ENCODE assay signal across 8 cellular contexts in the genomic region with DNA sequence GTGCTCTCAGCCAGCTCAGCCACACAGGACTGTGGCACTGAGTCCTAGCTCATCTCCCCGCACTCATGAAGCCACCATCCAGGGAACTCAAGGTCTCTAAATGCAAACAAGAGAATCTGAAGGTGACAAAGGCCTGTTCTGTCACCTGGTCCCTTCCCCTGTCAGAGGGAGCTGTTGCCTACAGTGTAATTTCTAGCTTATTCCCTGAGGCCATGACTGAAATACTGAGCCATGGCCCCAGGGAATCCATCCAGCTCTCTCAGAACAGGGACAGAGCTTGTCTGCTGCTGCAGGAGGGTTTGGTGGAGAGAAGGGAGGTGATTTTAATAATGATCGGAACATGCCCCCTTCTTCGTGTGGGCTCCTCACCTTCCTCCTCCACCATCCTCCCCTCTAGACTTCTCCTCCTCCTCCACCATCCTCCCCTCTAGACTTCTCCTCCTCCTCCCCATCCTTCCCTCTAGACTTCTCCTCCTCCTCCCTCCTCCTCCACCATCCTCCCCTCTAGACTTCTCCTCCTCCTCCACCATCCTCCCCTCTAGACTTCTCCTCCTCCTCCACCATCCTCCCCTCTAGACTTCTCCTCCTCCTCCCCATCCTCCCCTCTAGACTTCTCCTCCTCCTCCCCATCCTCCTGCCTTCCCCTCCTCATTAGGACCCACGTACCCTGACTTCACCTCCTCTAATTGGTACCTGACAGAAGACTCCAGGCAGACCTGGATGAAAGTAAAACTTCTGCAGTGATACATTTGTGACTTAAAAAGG.
DNase-seq lines count a peak whose midpoint lies in the region; ATAC-seq lines count a peak whose summit lies in the region.

No MANE protein-coding gene starts in this region.

- H3K27me3 ChIP-seq in Karpas-422 (ENCODE audit: low read length) = no peaks in the 10 kb centered on the region

- H2AFZ ChIP-seq in Karpas-422 (ENCODE audit: low read length) = no peak overlapping the region

- H3K9me2 ChIP-seq in Karpas-422 (replicated peaks; ENCODE audit: insufficient read depth, low read length) = no peaks in the 10 kb centered on the region

- no peaks in the 10 kb centered on the region for H3K36me3 ChIP-seq in Karpas-422 (ENCODE audit: insufficient read depth, low read length)

- DNase-seq in Caki2 (ENCODE audit: low read depth) = peak; percentile 49
- DNase-seq in Karpas-422 = peak; percentile 84
- DNase-seq in central memory CD4-positive, alpha-beta T cell = peak; percentile 10
- peak; percentile 96 for DNase-seq in mesenteric fat pad (ENCODE audit: low spot score)
- no peak for DNase-seq in NCI-H2196 (lab: John Stamatoyannopoulos, UW; ENCODE audit: unreplicated experiment)
- DNase-seq in HPDE6-E6E7 (ENCODE audit: extremely low spot score) = no peak
- no peak for DNase-seq in NCI-H128 (lab: John Stamatoyannopoulos, UW; ENCODE audit: unreplicated experiment)

- H3K9me3 ChIP-seq in Karpas-422 (ENCODE audit: low read length) = no peaks in the 10 kb centered on the region

- H3K27ac ChIP-seq in Karpas-422 (ENCODE audit: low read length) = no peak overlapping the region

- no peak overlapping the region for H3K4me3 ChIP-seq in Karpas-422 (ENCODE audit: low read length)

- no peak for ATAC-seq in HG02571 (IDR thresholded peaks at IDR 0.05; ENCODE audit: unreplicated experiment)

- in situ Hi-C loops in Caki2 (cut with HindIII; ENCODE audit: low pct_unique_long_range_greater_than_20kb, low sequenced_read_pairs) = no loop called here

- no peaks in the 10 kb centered on the region for H4K20me1 ChIP-seq in Karpas-422 (ENCODE audit: insufficient read depth, low read depth, low read length)

- H3K4me2 ChIP-seq in Karpas-422 (ENCODE audit: low read depth, low read length, poor library complexity, severe bottlenecking) = no peak overlapping the region

- H3K9ac ChIP-seq in Karpas-422 (ENCODE audit: low read length) = no peak overlapping the region

- H3K79me2 ChIP-seq in Karpas-422 (ENCODE audit: low read length) = no peaks in the 10 kb centered on the region

- H3K4me1 ChIP-seq in Karpas-422 (ENCODE audit: low read length) = no peaks in the 10 kb centered on the region

Comparison
In these comparisons a context has a peak if more than half of its experiments do, and no peak if none do; other contexts are left out.
1. DNase-seq: peak in Caki2 (single experiment), Karpas-422 (single experiment), central memory CD4-positive, alpha-beta T cell (single experiment) and mesenteric fat pad (single experiment); none in NCI-H2196 (single experiment), HPDE6-E6E7 (single experiment) and NCI-H128 (single experiment).